Comparison of ENCODE assay signal across 1 cellular context in the genomic region with DNA sequence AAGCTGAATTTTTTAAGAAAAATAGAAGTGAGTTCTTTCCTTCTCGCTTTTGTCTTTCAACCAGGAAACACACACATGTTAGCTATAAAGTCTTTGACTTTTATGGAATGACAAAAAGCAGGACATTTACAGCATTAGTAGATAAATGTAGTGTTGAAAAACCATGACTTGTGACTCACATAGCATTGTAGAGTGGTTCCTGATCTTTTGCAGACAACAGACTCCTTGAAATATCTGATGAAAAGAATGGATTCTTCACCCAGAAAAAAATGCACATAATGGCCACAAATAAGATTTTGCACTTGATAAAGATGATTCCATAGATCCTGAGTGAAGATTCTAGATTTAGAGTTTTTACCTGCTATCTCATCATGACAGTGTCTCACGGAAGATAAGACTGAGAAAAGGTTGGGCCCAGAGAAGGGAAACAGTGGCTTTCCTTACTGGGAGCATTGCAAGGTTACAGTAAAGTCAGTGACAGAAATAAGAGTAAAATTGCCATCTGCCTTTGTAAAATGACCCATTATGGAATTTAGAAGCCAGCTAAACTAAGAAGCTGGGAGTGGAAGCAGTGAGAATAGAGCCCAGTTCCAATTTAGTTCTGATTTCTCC.
TF ChIP-seq lines count a peak whose summit lies in the region.

No MANE protein-coding gene starts in this region.

TF ChIP-seq in IMR-90, 13 proteins besides CTCF, POLR2A, EP300 and RAD21:
- TF ChIP-seq, protein P1, sequence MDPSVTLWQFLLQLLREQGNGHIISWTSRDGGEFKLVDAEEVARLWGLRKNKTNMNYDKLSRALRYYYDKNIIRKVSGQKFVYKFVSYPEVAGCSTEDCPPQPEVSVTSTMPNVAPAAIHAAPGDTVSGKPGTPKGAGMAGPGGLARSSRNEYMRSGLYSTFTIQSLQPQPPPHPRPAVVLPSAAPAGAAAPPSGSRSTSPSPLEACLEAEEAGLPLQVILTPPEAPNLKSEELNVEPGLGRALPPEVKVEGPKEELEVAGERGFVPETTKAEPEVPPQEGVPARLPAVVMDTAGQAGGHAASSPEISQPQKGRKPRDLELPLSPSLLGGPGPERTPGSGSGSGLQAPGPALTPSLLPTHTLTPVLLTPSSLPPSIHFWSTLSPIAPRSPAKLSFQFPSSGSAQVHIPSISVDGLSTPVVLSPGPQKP (IDR thresholded peaks at IDR 0.05; ENCODE audit: borderline replicate concordance, low read depth, low read length) = no peak
